Comparison of ENCODE assay signal across 20 cellular contexts in genomic region chr4:127249066-127249766, GRCh38.
DNase-seq lines count a peak whose midpoint lies in the region; ATAC-seq and TF ChIP-seq lines count a peak whose summit lies in the region.
"Had no signal": no experiment of that assay in that cellular context is flagged by ENCODE, and none has a peak within 500 bp of the region (broad histone marks: within the 10 kb centered on the region; RNA-seq: fewer than 3 reads in every experiment).

No MANE protein-coding gene starts in this region.

- H3K36me3 Mint-ChIP-seq in T-helper 2 cell treated with Interferon-gamma antibody and Interleukin-4, amounts not matched to agents 5 μg/mL and 100 μg/mL, for 36 hours (ENCODE audit: low read depth) = no peaks in the 10 kb centered on the region
- H3K36me3 Mint-ChIP-seq: naive B cell had no signal

- no peak overlapping the region for H3K27ac Mint-ChIP-seq in T-helper 2 cell treated with Interferon-gamma antibody and Interleukin-4, amounts not matched to agents 5 μg/mL and 100 μg/mL, for 36 hours
- H3K27ac Mint-ChIP-seq: activated CD8-positive, alpha-beta T cell treated with anti-CD3 and anti-CD28 coated beads, Interleukin-2, amount 10 ng/mL, durations not matched to agents 7 days and 5 days; B cell; endodermal cell; naive B cell had no signal

- no peak overlapping the region for H3K4me3 Mint-ChIP-seq in T-helper 2 cell treated with Interferon-gamma antibody and Interleukin-4, amounts not matched to agents 5 μg/mL and 100 μg/mL, for 36 hours
- H3K4me3 Mint-ChIP-seq: activated CD8-positive, alpha-beta T cell treated with anti-CD3 and anti-CD28 coated beads, Interleukin-2, amount 10 ng/mL, durations not matched to agents 7 days and 5 days; B cell; endodermal cell; naive B cell had no signal

- H3K4me1 Mint-ChIP-seq in T-helper 2 cell treated with Interferon-gamma antibody and Interleukin-4, amounts not matched to agents 5 μg/mL and 100 μg/mL, for 36 hours (ENCODE audit: low read depth) = no peaks in the 10 kb centered on the region
- H3K4me1 Mint-ChIP-seq: B cell, endodermal cell, naive B cell had no signal

- TF ChIP-seq CTCF in foreskin keratinocyte (conservative IDR thresholded peaks at IDR 0.05) = no peak

- H3K27me3 Mint-ChIP-seq in T-helper 2 cell treated with Interferon-gamma antibody and Interleukin-4, amounts not matched to agents 5 μg/mL and 100 μg/mL, for 36 hours (ENCODE audit: low read depth) = no peaks in the 10 kb centered on the region
- H3K27me3 Mint-ChIP-seq: B cell, naive B cell had no signal

- H3K27me3 ChIP-seq in foreskin keratinocyte = no peaks in the 10 kb centered on the region
- H3K27me3 ChIP-seq: hepatocyte had no signal

- H3K4me1 ChIP-seq in foreskin keratinocyte = peaks cover 7% of the 10 kb centered on the region
- H3K4me1 ChIP-seq: prostate gland had no signal

- peak; percentile 41 for DNase-seq in EL
- peak; percentile 88 for DNase-seq in MV-4-11 (lab: John Stamatoyannopoulos, UW)
- peak; percentile 90 for DNase-seq in amniotic epithelial cell (ENCODE audit: low read depth)
- DNase-seq in foreskin keratinocyte = peak in 1 of 2 donors; percentile 30
- DNase-seq in stimulated activated naive CD8-positive, alpha-beta T cell treated with anti-CD3 and anti-CD28 coated beads, Interleukin-15, Interleukin-2, amounts not matched to agents 100 U/mL and 50 U/mL, for 24 hours = no peak
- no peak for DNase-seq in substantia nigra (lab: John Stamatoyannopoulos, UW)
- no peak for DNase-seq in T-helper 2 cell treated with Interferon-gamma antibody and Interleukin-4, amounts not matched to agents 5 μg/mL and 100 μg/mL, for 36 hours (ENCODE audit: low spot score)
- DNase-seq: activated CD8-positive, alpha-beta T cell treated with anti-CD3 and anti-CD28 coated beads, Interleukin-2, amount 10 ng/mL, durations not matched to agents 7 days and 5 days; activated effector memory CD4-positive, alpha-beta T cell treated with Interleukin-2 at 50 U/mL for 16 hours; endodermal cell; left colon; naive B cell; NCI-H1930; NCI-H82; SHP77 treated with DMSO at 0.1 percent for 48 hours had no signal

- no peak overlapping the region for H3K27ac ChIP-seq in foreskin keratinocyte
- no peak overlapping the region for H3K27ac ChIP-seq in substantia nigra (ENCODE audit: low read depth, low read length, poor library complexity, severe bottlenecking)
- H3K27ac ChIP-seq: hepatocyte, KMS-11, prostate gland had no signal

- ATAC-seq in foreskin keratinocyte (peak; percentile 50), HG02571 (IDR thresholded peaks at IDR 0.05; ENCODE audit: unreplicated experiment) (no peak)
- ATAC-seq in stimulated activated naive CD8-positive, alpha-beta T cell treated with anti-CD3 and anti-CD28 coated beads, Interleukin-15, Interleukin-2, amounts not matched to agents 100 U/mL and 50 U/mL, for 24 hours = no peak
- ATAC-seq: activated CD8-positive, alpha-beta T cell treated with anti-CD3 and anti-CD28 coated beads, Interleukin-2, amount 10 ng/mL, durations not matched to agents 7 days and 5 days; left colon had no signal

- H3K9me3 Mint-ChIP-seq in T-helper 2 cell treated with Interferon-gamma antibody and Interleukin-4, amounts not matched to agents 5 μg/mL and 100 μg/mL, for 36 hours = no peaks in the 10 kb centered on the region
- H3K9me3 Mint-ChIP-seq: endodermal cell had no signal

Comparison
In these comparisons a context has a peak if more than half of its experiments do, and no peak if none do; other contexts are left out.
1. DNase-seq: peak in EL (single experiment), MV-4-11 (single experiment) and amniotic epithelial cell (single experiment); none in stimulated activated naive CD8-positive, alpha-beta T cell treated with anti-CD3 and anti-CD28 coated beads, Interleukin-15, Interleukin-2, amounts not matched to agents 100 U/mL and 50 U/mL, for 24 hours (single experiment), substantia nigra (0 of 49) and T-helper 2 cell treated with Interferon-gamma antibody and Interleukin-4, amounts not matched to agents 5 μg/mL and 100 μg/mL, for 36 hours (single experiment).